ENCODE assay signal across 19 cellular contexts in the genomic region with DNA sequence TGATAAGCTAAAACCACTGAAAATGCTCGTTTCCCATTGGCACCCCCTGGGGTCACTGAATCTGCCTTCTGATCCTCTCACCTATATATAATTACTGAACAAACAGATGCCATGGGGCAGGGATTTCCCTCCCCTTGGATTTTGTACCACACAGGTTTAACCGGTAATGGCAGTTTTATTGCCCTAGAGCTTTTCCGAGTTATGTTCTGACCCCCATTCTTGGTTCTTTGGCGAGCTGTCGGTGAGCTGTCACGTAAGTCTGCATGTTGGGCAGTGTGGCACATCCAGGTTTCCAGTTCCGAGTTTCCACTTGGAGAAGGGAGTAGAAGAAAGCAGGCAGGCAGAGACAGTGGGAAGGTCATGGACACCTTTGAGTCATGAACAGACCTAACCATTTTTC. TPM values are rescaled to one million over a fixed set of nuclear protein-coding genes. Genes with fewer than 3 reads are reported as not detected.
DNase-seq lines count a peak whose midpoint lies in the region; ATAC-seq and TF ChIP-seq lines count a peak whose summit lies in the region.
"Had no signal": no experiment of that assay in that cellular context is flagged by ENCODE, and none has a peak within 500 bp of the region (broad histone marks: within the 10 kb centered on the region; RNA-seq: fewer than 3 reads in every experiment).

No MANE protein-coding gene starts in this region.

- no peak overlapping the region for H3K4me3 Mint-ChIP-seq in osteocyte (ENCODE audit: unreplicated experiment)

- H3K27me3 Mint-ChIP-seq in osteocyte (ENCODE audit: unreplicated experiment) = no peaks in the 10 kb centered on the region

- no peaks in the 10 kb centered on the region for H3K36me3 ChIP-seq in uterus

- H3K4me3 ChIP-seq in coronary artery = no peak overlapping the region
- H3K4me3 ChIP-seq in uterus = no peak overlapping the region
- H3K4me3 ChIP-seq: spleen had no signal

- DNase-seq in NCI-H1417 (lab: John Stamatoyannopoulos, UW) (peak in 2 of 3 experiments; percentile 76 to 93), coronary artery (ENCODE audit: low spot score) (peak; percentile 45), osteocyte (ENCODE audit: extremely low spot score, unreplicated experiment) (peak; percentile 36), uterus (no peak), amygdala (lab: John Stamatoyannopoulos, UW) (no peak)
- DNase-seq in effector CD4-positive, alpha-beta T cell = no peak
- DNase-seq: activated CD4-positive, alpha-beta T cell treated with anti-CD3 and anti-CD28 coated beads, Interleukin-2, amount 50 U/mL, for 4 hours; GOT3; KG1; left cardiac atrium; NCI-H1105; NCI-H446; SK-N-SH; spleen; stimulated activated naive CD4-positive, alpha-beta T cell treated with Interleukin-2 at 50 U/mL for 16 hours had no signal

- H3K36me3 Mint-ChIP-seq in osteocyte (ENCODE audit: unreplicated experiment) = peaks cover 26% of the 10 kb centered on the region

- H3K4me1 ChIP-seq in uterus = no peaks in the 10 kb centered on the region

- H3K9me3 ChIP-seq in uterus = no peaks in the 10 kb centered on the region
- H3K9me3 ChIP-seq: SK-N-SH, spleen had no signal

- peaks cover 42% of the 10 kb centered on the region for H3K4me1 Mint-ChIP-seq in osteocyte (ENCODE audit: unreplicated experiment)

- no peaks in the 10 kb centered on the region for H3K9me3 Mint-ChIP-seq in osteocyte (ENCODE audit: unreplicated experiment)
- H3K9me3 Mint-ChIP-seq: activated T-helper 2 cell treated with anti-CD3 and anti-CD28 coated beads, Interferon-gamma antibody, Interleukin-2, Interleukin-4, amounts not matched to agents 10 μg/mL and 5 μg/mL and 100 μg/mL, durations not matched to agents 14 hours and 24 hours and 36 hours had no signal

- no peak for TF ChIP-seq POLR2A in uterus (IDR thresholded peaks at IDR 0.05)

- H3K27ac Mint-ChIP-seq in osteocyte (ENCODE audit: unreplicated experiment) = no peak overlapping the region
- H3K27ac Mint-ChIP-seq: activated T-helper 2 cell treated with anti-CD3 and anti-CD28 coated beads, Interferon-gamma antibody, Interleukin-2, Interleukin-4, amounts not matched to agents 10 μg/mL and 5 μg/mL and 100 μg/mL, durations not matched to agents 14 hours and 24 hours and 36 hours had no signal

- ATAC-seq in HG02763 (IDR thresholded peaks at IDR 0.05; ENCODE audit: unreplicated experiment) = no peak
- ATAC-seq: left cardiac atrium had no signal

- H3K27ac ChIP-seq in C4-2B = peak overlapping the region; percentile 65
- H3K27ac ChIP-seq in coronary artery = no peak overlapping the region
- no peak overlapping the region for H3K27ac ChIP-seq in uterus
- H3K27ac ChIP-seq: spleen had no signal

- intact Hi-C loops in uterus (cut with DNase I; ENCODE audit: low total_unique reads) = no loop called here

- H3K27me3 ChIP-seq in uterus = no peaks in the 10 kb centered on the region
- H3K27me3 ChIP-seq: spleen had no signal

- no peak for TF ChIP-seq CTCF in C4-2B (conservative IDR thresholded peaks at IDR 0.05)
- no peak for TF ChIP-seq CTCF in coronary artery (IDR thresholded peaks at IDR 0.05)
- TF ChIP-seq CTCF in osteocyte (IDR thresholded peaks at IDR 0.05) = no peak
- no peak for TF ChIP-seq CTCF in uterus (IDR thresholded peaks at IDR 0.05)

RNA-seq across cellular contexts. Expression of gene TMEM97, which starts 7.1 kb away (rescaled TPM):
- total RNA-seq in osteocyte (58.5 and 60.5 TPM in 2 replicates), uterus (10 to 100 TPM in 2 of 4 donors, 1 to 10 TPM in 2; 1.5 to 17.9 (median 10.4) TPM)

RNA-seq across cellular contexts. Expression of gene IFT20, which starts 9.2 kb away (rescaled TPM):
- total RNA-seq in osteocyte (55.3 and 61.9 TPM in 2 replicates), uterus (100 to 1,000 TPM in 1 of 4 donors, 10 to 100 TPM in 3; 30.5 to 241 (median 59.1) TPM)

RNA-seq across cellular contexts. Expression of gene TNFAIP1, which starts 9.4 kb away (rescaled TPM):
- 57.0 and 59.2 TPM in 2 replicates for total RNA-seq in osteocyte
- total RNA-seq in uterus = 10 to 100 TPM; 18.2 to 67.1 (median 38.4) TPM

RNA-seq across cellular contexts. Expression of gene POLDIP2, which starts 31.2 kb away (rescaled TPM):
- total RNA-seq in osteocyte (79.8 and 80.2 TPM in 2 replicates), uterus (10 to 100 TPM; 37.7 to 53.0 (median 41.2) TPM)

RNA-seq across cellular contexts. Expression of gene SEBOX, which starts 38.9 kb away (rescaled TPM):
- total RNA-seq in osteocyte (not detected in 2 replicates), uterus (not detected)
- total RNA-seq: activated T-helper 2 cell treated with anti-CD3 and anti-CD28 coated beads, Interferon-gamma antibody, Interleukin-2, Interleukin-4, amounts not matched to agents 10 μg/mL and 5 μg/mL and 100 μg/mL, durations not matched to agents 14 hours and 24 hours and 36 hours; fibroblast of villous mesenchyme; left cardiac atrium; spleen had no signal

Comparison
In these comparisons a context has a peak if more than half of its experiments do, and no peak if none do; other contexts are left out.
1. DNase-seq: peak in NCI-H1417 (2 of 3), coronary artery (single experiment) and osteocyte (single experiment); none in effector CD4-positive, alpha-beta T cell (single experiment), uterus (0 of 2) and amygdala (0 of 56).